Comparison of ENCODE assay signal across 2 cellular contexts in genomic region chr2:157307021-157307420, GRCh38.
TF ChIP-seq lines count a peak whose summit lies in the region.

No MANE protein-coding gene starts in this region.

TF ChIP-seq in IMR-90, 13 proteins besides CTCF, POLR2A, EP300 and RAD21 (continued from another document):
- no peak for TF ChIP-seq MAZ (IDR thresholded peaks at IDR 0.05; ENCODE audit: borderline replicate concordance, low read depth, low read length)

TF ChIP-seq in neural cell, 6 proteins besides CTCF, POLR2A, EP300 and RAD21 (continued from another document):
- TF ChIP-seq REST (IDR thresholded peaks at IDR 0.05; ENCODE audit: borderline replicate concordance) (no peak), SMC3 (conservative IDR thresholded peaks at IDR 0.05; ENCODE audit: poor library complexity) (no peak), EZH2 (IDR thresholded peaks at IDR 0.05; ENCODE audit: borderline replicate concordance, insufficient read depth, low read length, poor library complexity, severe bottlenecking) (no peak)
